In the genomic region with DNA sequence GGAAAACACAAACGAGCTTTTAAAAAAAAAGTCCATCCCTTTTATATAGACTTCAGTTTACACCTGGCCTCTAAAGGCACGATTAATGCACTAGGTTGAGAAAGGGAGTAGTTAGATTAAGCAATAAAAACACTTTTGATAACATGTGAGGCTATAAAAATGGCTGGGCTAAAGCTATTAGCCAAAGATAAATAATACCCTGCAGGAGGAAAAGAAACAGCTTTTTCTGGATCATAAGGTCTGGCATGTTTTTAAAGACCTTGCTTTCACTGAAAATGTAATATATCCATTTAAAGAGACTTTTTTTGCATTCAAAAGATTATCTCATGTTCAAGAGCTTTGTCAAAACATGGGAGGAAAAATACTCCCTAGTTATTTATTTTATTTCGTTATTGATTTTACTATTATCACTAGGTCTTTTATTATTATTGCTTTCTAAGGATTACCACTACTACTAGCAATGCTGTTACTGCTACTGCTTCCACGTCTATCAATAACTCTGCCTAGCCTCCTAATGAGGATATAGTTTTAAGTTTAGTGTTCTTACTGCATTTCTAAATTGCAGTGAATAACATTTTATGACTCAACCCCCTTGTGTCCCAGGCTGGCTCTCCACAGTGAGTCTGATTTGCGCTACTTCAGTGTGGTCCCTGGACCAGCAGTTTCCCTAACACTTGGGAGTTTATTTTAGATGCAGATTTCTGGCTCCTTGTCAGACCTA, we compare ENCODE assay signal across 1 cellular context.
TF ChIP-seq lines count a peak whose summit lies in the region.

No MANE protein-coding gene starts in this region.

TF ChIP-seq in K562, 482 proteins besides CTCF, POLR2A, EP300 and RAD21 (continued from another document):
- TF ChIP-seq, protein P1, sequence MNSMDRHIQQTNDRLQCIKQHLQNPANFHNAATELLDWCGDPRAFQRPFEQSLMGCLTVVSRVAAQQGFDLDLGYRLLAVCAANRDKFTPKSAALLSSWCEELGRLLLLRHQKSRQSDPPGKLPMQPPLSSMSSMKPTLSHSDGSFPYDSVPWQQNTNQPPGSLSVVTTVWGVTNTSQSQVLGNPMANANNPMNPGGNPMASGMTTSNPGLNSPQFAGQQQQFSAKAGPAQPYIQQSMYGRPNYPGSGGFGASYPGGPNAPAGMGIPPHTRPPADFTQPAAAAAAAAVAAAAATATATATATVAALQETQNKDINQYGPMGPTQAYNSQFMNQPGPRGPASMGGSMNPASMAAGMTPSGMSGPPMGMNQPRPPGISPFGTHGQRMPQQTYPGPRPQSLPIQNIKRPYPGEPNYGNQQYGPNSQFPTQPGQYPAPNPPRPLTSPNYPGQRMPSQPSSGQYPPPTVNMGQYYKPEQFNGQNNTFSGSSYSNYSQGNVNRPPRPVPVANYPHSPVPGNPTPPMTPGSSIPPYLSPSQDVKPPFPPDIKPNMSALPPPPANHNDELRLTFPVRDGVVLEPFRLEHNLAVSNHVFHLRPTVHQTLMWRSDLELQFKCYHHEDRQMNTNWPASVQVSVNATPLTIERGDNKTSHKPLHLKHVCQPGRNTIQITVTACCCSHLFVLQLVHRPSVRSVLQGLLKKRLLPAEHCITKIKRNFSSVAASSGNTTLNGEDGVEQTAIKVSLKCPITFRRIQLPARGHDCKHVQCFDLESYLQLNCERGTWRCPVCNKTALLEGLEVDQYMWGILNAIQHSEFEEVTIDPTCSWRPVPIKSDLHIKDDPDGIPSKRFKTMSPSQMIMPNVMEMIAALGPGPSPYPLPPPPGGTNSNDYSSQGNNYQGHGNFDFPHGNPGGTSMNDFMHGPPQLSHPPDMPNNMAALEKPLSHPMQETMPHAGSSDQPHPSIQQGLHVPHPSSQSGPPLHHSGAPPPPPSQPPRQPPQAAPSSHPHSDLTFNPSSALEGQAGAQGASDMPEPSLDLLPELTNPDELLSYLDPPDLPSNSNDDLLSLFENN (IDR thresholded peaks at IDR 0.05; ENCODE audit: low read depth in 2 of 2, low read length in 2 of 2): no peak
- no peak for TF ChIP-seq ZFPM2 (CRISPR knock-in tag; IDR thresholded peaks at IDR 0.05)
- no peak for TF ChIP-seq ZNF239 (CRISPR knock-in tag; IDR thresholded peaks at IDR 0.05)
- no peak for TF ChIP-seq NFE2 (IDR thresholded peaks at IDR 0.05; ENCODE audit: low read depth)
- TF ChIP-seq BRF2 (IDR thresholded peaks at IDR 0.05; ENCODE audit: borderline replicate concordance, insufficient read depth, insufficient read length): no peak
- TF ChIP-seq NR2C2 (CRISPR knock-in tag; IDR thresholded peaks at IDR 0.05): no peak
- no peak for TF ChIP-seq NR2C2 (tag; IDR thresholded peaks at IDR 0.05)
- TF ChIP-seq NFATC3 (IDR thresholded peaks at IDR 0.05): no peak
- TF ChIP-seq TBL1XR1 (IDR thresholded peaks at IDR 0.05; ENCODE audit: low read length in 2 of 2): no peak
- TF ChIP-seq SIN3A (IDR thresholded peaks at IDR 0.05; ENCODE audit: borderline replicate concordance in 2 of 2, control insufficient read depth in 1 of 2, low read depth in 2 of 2, low read length in 2 of 2): no peak
- no peak for TF ChIP-seq BCOR (IDR thresholded peaks at IDR 0.05)
